Comparison of ENCODE assay signal across 9 cellular contexts in genomic region chr9:105883847-105884246, GRCh38.
DNase-seq lines count a peak whose midpoint lies in the region; ATAC-seq and TF ChIP-seq lines count a peak whose summit lies in the region.
"Had no signal": no experiment of that assay in that cellular context is flagged by ENCODE, and none has a peak within 500 bp of the region (broad histone marks: within the 10 kb centered on the region; RNA-seq: fewer than 3 reads in every experiment).

No MANE protein-coding gene starts in this region.

- H3K4me3 ChIP-seq in mammary epithelial cell (replicated peaks in 1 of 3; ENCODE audit: insufficient read depth in 1 of 3, low read depth in 2 of 3, low read length in 3 of 3) = no peak overlapping the region
- H3K4me3 ChIP-seq in breast epithelium = no peak overlapping the region

- peak; percentile 95 for ATAC-seq in HG02852 (IDR thresholded peaks at IDR 0.05; ENCODE audit: unreplicated experiment)

- no peak overlapping the region for H2AFZ ChIP-seq in mammary epithelial cell (ENCODE audit: low read depth, low read length)

- intact Hi-C loops in mammary epithelial cell (cut with micrococcal nuclease) = no loop called here
- intact Hi-C loops in breast epithelium (cut with DNase I; ENCODE audit: low total_unique reads) = no loop called here

- no peak overlapping the region for H3K27ac ChIP-seq in mammary epithelial cell (ENCODE audit: insufficient read depth, low read depth, low read length)
- no peak overlapping the region for H3K27ac ChIP-seq in breast epithelium
- no peak overlapping the region for H3K27ac ChIP-seq in substantia nigra (ENCODE audit: low read depth, low read length, poor library complexity, severe bottlenecking)

- DNase-seq in mammary epithelial cell (peak; percentile 20), breast epithelium (ENCODE audit: low spot score in 2 of 2) (no peak), M059J (ENCODE audit: low read depth) (peak; percentile 4), cerebellar nuclear complex (lab: John Stamatoyannopoulos, UW) (no peak), glomerular visceral epithelial cell (ENCODE audit: extremely low spot score) (no peak), substantia nigra (lab: John Stamatoyannopoulos, UW) (no peak), NCI-H1694 treated with DMSO at 0.1 percent for 48 hours (lab: John Stamatoyannopoulos, UW) (no peak)
- DNase-seq: activated effector memory CD4-positive, alpha-beta T cell treated with anti-CD3 and anti-CD28 coated beads, Interleukin-2, amount 50 U/mL, for 16 hours had no signal

- no peaks in the 10 kb centered on the region for H3K79me2 ChIP-seq in mammary epithelial cell (ENCODE audit: insufficient read depth, low read length)

- TF ChIP-seq CTCF in mammary epithelial cell (conservative IDR thresholded peaks at IDR 0.05 in 1 of 2, IDR thresholded peaks at IDR 0.05 in 1 of 2; ENCODE audit: extremely low read depth in 1 of 2, insufficient read depth in 1 of 2, low read depth in 1 of 2, low read length in 2 of 2) (no peak), breast epithelium (IDR thresholded peaks at IDR 0.05) (no peak)

- no peak overlapping the region for H3K9ac ChIP-seq in mammary epithelial cell (ENCODE audit: insufficient read depth, low read length)

- H3K4me1 ChIP-seq in mammary epithelial cell (ENCODE audit: insufficient read depth, low read length) = no peaks in the 10 kb centered on the region
- H3K4me1 ChIP-seq in breast epithelium = no peaks in the 10 kb centered on the region

- no peak for TF ChIP-seq POLR2A in breast epithelium (IDR thresholded peaks at IDR 0.05)

- in situ Hi-C loops in mammary epithelial cell (cut with MboI; ENCODE audit: low sequenced_read_pairs in 2 of 2) = no loop called here

- H3K36me3 ChIP-seq in mammary epithelial cell (ENCODE audit: insufficient read depth, low read length) = no peaks in the 10 kb centered on the region
- no peaks in the 10 kb centered on the region for H3K36me3 ChIP-seq in breast epithelium

- H3K27me3 ChIP-seq in mammary epithelial cell (ENCODE audit: insufficient read depth, low read length) (no peaks in the 10 kb centered on the region), breast epithelium (no peaks in the 10 kb centered on the region)

- CTCF ChIA-PET in mammary epithelial cell (lab: Charles Lee; ENCODE audit: low non-redundant PET) = interaction anchor here (0.5 kb wide), 1 partner anchor 12 kb away, joined by 5 read pairs; no protein-coding TSS in a partner anchor

- H3K4me2 ChIP-seq in mammary epithelial cell (ENCODE audit: insufficient read depth, low read depth, low read length) = no peak overlapping the region

- dilution Hi-C loops in mammary epithelial cell (cut with HindIII; ENCODE audit: low sequenced_read_pairs) = no loop called here

- no TSS peak for BruUV-seq in mammary epithelial cell (replicated peaks; lab: Mats Ljungman, UMichigan)

- no peaks in the 10 kb centered on the region for H3K9me3 ChIP-seq in mammary epithelial cell (replicated peaks; ENCODE audit: insufficient read depth, low read length)
- H3K9me3 ChIP-seq in breast epithelium = no peaks in the 10 kb centered on the region

- H4K20me1 ChIP-seq in mammary epithelial cell (ENCODE audit: insufficient read depth, low read length) = no peaks in the 10 kb centered on the region

- WGBS in mammary epithelial cell (ENCODE audit: low coverage, missing lambda C conversion rate) = 48% methylated on average over 2 of the region's 2 CpGs

Comparison
In these comparisons a context has a peak if more than half of its experiments do, and no peak if none do; other contexts are left out.
1. DNase-seq: peak in mammary epithelial cell (single experiment) and M059J (single experiment); none in breast epithelium (0 of 2), cerebellar nuclear complex (0 of 2), glomerular visceral epithelial cell (single experiment), substantia nigra (0 of 49) and NCI-H1694 treated with DMSO at 0.1 percent for 48 hours (single experiment).